ENCODE assay signal across 8 cellular contexts in genomic region chr2:238107525-238108422, GRCh38. TPM values are rescaled to one million over a fixed set of nuclear protein-coding genes. Genes with fewer than 3 reads are reported as not detected.
DNase-seq lines count a peak whose midpoint lies in the region; ATAC-seq lines count a peak whose summit lies in the region.

No MANE protein-coding gene starts in this region.

- H3K4me3 Mint-ChIP-seq in T-helper 17 cell, result peak overlapping the region; percentile 39
- H3K4me3 Mint-ChIP-seq in activated CD4-positive, alpha-beta T cell treated with anti-CD3 and anti-CD28 coated beads, Interleukin-2, amount 10 ng/mL, durations not matched to agents 24 days and 14 days, result no peak overlapping the region

- no peaks in the 10 kb centered on the region for H3K27me3 Mint-ChIP-seq in T-helper 17 cell
- H3K27me3 Mint-ChIP-seq in activated CD4-positive, alpha-beta T cell treated with anti-CD3 and anti-CD28 coated beads, Interleukin-2, amount 10 ng/mL, durations not matched to agents 24 days and 14 days, result no peaks in the 10 kb centered on the region

- H3K27ac Mint-ChIP-seq in T-helper 17 cell, result no peak overlapping the region
- no peak overlapping the region for H3K27ac Mint-ChIP-seq in activated CD4-positive, alpha-beta T cell treated with anti-CD3 and anti-CD28 coated beads, Interleukin-2, amount 10 ng/mL, durations not matched to agents 24 days and 14 days

- ATAC-seq in HG02943 (IDR thresholded peaks at IDR 0.05; ENCODE audit: low read depth, unreplicated experiment) (peak; percentile 68), T-helper 17 cell (peak; percentile 71), sciatic nerve (peak; percentile 17)

- H3K9me3 ChIP-seq in T-helper 17 cell (ENCODE audit: control insufficient read depth, low read length, poor library complexity, severe bottlenecking), result no peaks in the 10 kb centered on the region

- H3K36me3 Mint-ChIP-seq in T-helper 17 cell (ENCODE audit: low read depth), result no peaks in the 10 kb centered on the region
- H3K36me3 Mint-ChIP-seq in activated CD4-positive, alpha-beta T cell treated with anti-CD3 and anti-CD28 coated beads, Interleukin-2, amount 10 ng/mL, durations not matched to agents 24 days and 14 days (ENCODE audit: low read depth), result no peaks in the 10 kb centered on the region

- intact Hi-C loops in sciatic nerve (cut with DNase I), result no loop called here
- intact Hi-C loops in activated CD4-positive, alpha-beta T cell treated with anti-CD3 and anti-CD28 coated beads, Interleukin-2, amount 10 ng/mL, durations not matched to agents 24 days and 14 days (cut with micrococcal nuclease), result no loop called here

- peaks cover 4% of the 10 kb centered on the region for H3K4me1 Mint-ChIP-seq in T-helper 17 cell
- H3K4me1 Mint-ChIP-seq in activated CD4-positive, alpha-beta T cell treated with anti-CD3 and anti-CD28 coated beads, Interleukin-2, amount 10 ng/mL, durations not matched to agents 24 days and 14 days, result peaks cover 11% of the 10 kb centered on the region

- no peaks in the 10 kb centered on the region for H3K9me3 Mint-ChIP-seq in activated CD4-positive, alpha-beta T cell treated with anti-CD3 and anti-CD28 coated beads, Interleukin-2, amount 10 ng/mL, durations not matched to agents 24 days and 14 days

- peak; percentile 57 for DNase-seq in SIG-M5 treated with dmso at 0.1 percent for 504 hours (lab: John Stamatoyannopoulos, UW; ENCODE audit: unreplicated experiment)
- DNase-seq in SIG-M5 (lab: John Stamatoyannopoulos, UW), result no peak
- DNase-seq in T-helper 17 cell, result peak in 1 of 3 donors; percentile 0
- DNase-seq in sciatic nerve (ENCODE audit: low spot score), result peak; percentile 50
- no peak for DNase-seq in mucosa of gallbladder (ENCODE audit: low spot score)
- DNase-seq in NCI-H2227 (lab: John Stamatoyannopoulos, UW; ENCODE audit: unreplicated experiment), result no peak
- no peak for DNase-seq in activated CD4-positive, alpha-beta T cell treated with anti-CD3 and anti-CD28 coated beads, Interleukin-2, amount 10 ng/mL, durations not matched to agents 24 days and 14 days

RNA-seq across cellular contexts. Expression of gene ESPNL, which starts 7.6 kb away (rescaled TPM):
- under 1 TPM in 1 of 2 donors, not detected in 1; 0.05 TPM for total RNA-seq in T-helper 17 cell
- not detected for total RNA-seq in sciatic nerve
- total RNA-seq in mucosa of gallbladder, result 0.49 TPM
- 0.07 and 0.26 TPM in 2 replicates for total RNA-seq in activated CD4-positive, alpha-beta T cell treated with anti-CD3 and anti-CD28 coated beads, Interleukin-2, amount 10 ng/mL, durations not matched to agents 24 days and 14 days

RNA-seq across cellular contexts. Expression of gene KLHL30, which starts 30.7 kb away (rescaled TPM):
- total RNA-seq in T-helper 17 cell (not detected), sciatic nerve (1.1 TPM), mucosa of gallbladder (2.0 TPM)
- total RNA-seq in activated CD4-positive, alpha-beta T cell treated with anti-CD3 and anti-CD28 coated beads, Interleukin-2, amount 10 ng/mL, durations not matched to agents 24 days and 14 days, result not detected in 2 replicates

RNA-seq across cellular contexts. Expression of gene SCLY, which starts 47.0 kb away (rescaled TPM):
- total RNA-seq in T-helper 17 cell, result 10 to 100 TPM; 15.9 to 17.8 TPM
- 15.1 TPM for total RNA-seq in sciatic nerve
- 29.1 TPM for total RNA-seq in mucosa of gallbladder
- total RNA-seq in activated CD4-positive, alpha-beta T cell treated with anti-CD3 and anti-CD28 coated beads, Interleukin-2, amount 10 ng/mL, durations not matched to agents 24 days and 14 days, result 109 TPM in 2 replicates

RNA-seq across cellular contexts. Expression of gene ERFE, which starts 51.0 kb away (rescaled TPM):
- total RNA-seq in T-helper 17 cell (not detected), sciatic nerve (0.58 TPM), mucosa of gallbladder (0.35 TPM)
- total RNA-seq in activated CD4-positive, alpha-beta T cell treated with anti-CD3 and anti-CD28 coated beads, Interleukin-2, amount 10 ng/mL, durations not matched to agents 24 days and 14 days, result 0.24 and 0.37 TPM in 2 replicates

Comparison
In these comparisons a context has a peak if more than half of its experiments do, and no peak if none do; other contexts are left out.
1. DNase-seq: peak in SIG-M5 treated with dmso at 0.1 percent for 504 hours (single experiment) and sciatic nerve (single experiment); none in SIG-M5 (single experiment), mucosa of gallbladder (single experiment), NCI-H2227 (single experiment) and activated CD4-positive, alpha-beta T cell treated with anti-CD3 and anti-CD28 coated beads, Interleukin-2, amount 10 ng/mL, durations not matched to agents 24 days and 14 days (single experiment).
2. ATAC-seq: peak in every context shown above with its lines; median percentile 71 in T-helper 17 cell; 68 in HG02943; 17 in sciatic nerve.